In genomic region chr15:39785806-39786205, GRCh38 we compare ENCODE assay signal across 17 cellular contexts. TPM values are rescaled to one million over a fixed set of nuclear protein-coding genes. Genes with fewer than 3 reads are reported as not detected.
A peak's percentile ranks its signal among the peaks of the same experiment; 100 is the strongest.
DNase-seq lines count a peak whose midpoint lies in the region; ATAC-seq, FAIRE-seq and TF ChIP-seq lines count a peak whose summit lies in the region.
"Had no signal": no experiment of that assay in that cellular context is flagged by ENCODE, and none has a peak within 500 bp of the region (broad histone marks: within the 10 kb centered on the region; RNA-seq: fewer than 3 reads in every experiment).

No MANE protein-coding gene starts in this region.

- H3K27me3 ChIP-seq in MM.1S (replicated peaks; ENCODE audit: insufficient read depth, low read length) (no peaks in the 10 kb centered on the region), H1 (replicated peaks in 1 of 4; ENCODE audit: control insufficient read depth in 3 of 4, extremely low read depth in 1 of 4, insufficient read depth in 3 of 4, low read length in 3 of 4) (no peaks in the 10 kb centered on the region), trophoblast cell (ENCODE audit: insufficient read depth, low read length) (no peaks in the 10 kb centered on the region)
- H3K27me3 ChIP-seq: brain microvascular endothelial cell, stomach had no signal

- H3K4me3 Mint-ChIP-seq in natural killer cell: peak overlapping the region; percentile 5
- no peak overlapping the region for H3K4me3 Mint-ChIP-seq in natural killer cell treated with Interleukin-12 subunit alpha and Interleukin-12 subunit beta and Interleukin-15 and Interleukin-18, amount 100 ng/mL, for 72 hours
- peak overlapping the region; percentile 78 for H3K4me3 Mint-ChIP-seq in type B pancreatic cell
- H3K4me3 Mint-ChIP-seq: activated naive CD4-positive, alpha-beta T cell treated with anti-CD3 and anti-CD28 coated beads for 36 hours; dendritic cell treated with granulocyte-macrophage colony-stimulating factor and Interleukin-4, amounts not matched to agents 40 ng/mL and 50 ng/mL, for 4 days had no signal

- no peak overlapping the region for H2BK20ac ChIP-seq in H1 (ENCODE audit: low read length)

- H3K14ac ChIP-seq in H1 (ENCODE audit: insufficient read length): no peak overlapping the region
- H3K14ac ChIP-seq in trophoblast cell (ENCODE audit: low read length): no peak overlapping the region

- H4K91ac ChIP-seq in H1 (replicated peaks; ENCODE audit: insufficient read length, low read length): no peak overlapping the region
- H4K91ac ChIP-seq in trophoblast cell (ENCODE audit: low read depth, low read length): no peak overlapping the region

- CTCF ChIA-PET in H1 (lab: Charles Lee; ENCODE audit: partially characterized antibody): interaction anchor here (0.7 to 2.0 kb wide), 10 partner anchors 14 to 489 kb away, joined by 3 to 9 read pairs (median 3); partner anchors contain the start of gene EIF2AK4

- H3K4me2 ChIP-seq in MM.1S (ENCODE audit: low read depth, low read length) (peak overlapping the region; percentile 71), H1 (ENCODE audit: insufficient read depth in 1 of 2, low read depth in 2 of 2, low read length in 2 of 2) (peak overlapping the region; percentile 26 to 40; a peak in 2 of 4 replicates), trophoblast cell (ENCODE audit: low read length) (no peak overlapping the region)

- no peak overlapping the region for H4K8ac ChIP-seq in H1 (ENCODE audit: extremely low read depth, insufficient read depth, low read length)
- no peak overlapping the region for H4K8ac ChIP-seq in trophoblast cell (ENCODE audit: low read depth, low read length)

- no peak overlapping the region for H3K56ac ChIP-seq in H1 (replicated peaks; ENCODE audit: insufficient read length, low read depth, low read length)

- DNase-seq in natural killer cell (no peak), MM.1S (peak; percentile 48), H1 (ENCODE audit: low read depth in 1 of 2, low spot score in 2 of 2) (no peak), type B pancreatic cell (ENCODE audit: extremely low spot score, unreplicated experiment) (no peak), putamen (ENCODE audit: low spot score) (no peak), superior temporal gyrus (ENCODE audit: extremely low spot score) (no peak), trophoblast cell (no peak)
- no peak for DNase-seq in natural killer cell treated with Interleukin-12 subunit alpha and Interleukin-12 subunit beta and Interleukin-15 and Interleukin-18, amount 100 ng/mL, for 72 hours (ENCODE audit: low spot score)
- DNase-seq: activated CD4-positive, alpha-beta T cell treated with anti-CD3 and anti-CD28 coated beads, Interleukin-2, amount 50 U/mL, for 4 hours; activated naive CD4-positive, alpha-beta T cell treated with anti-CD3 and anti-CD28 coated beads for 36 hours; brain microvascular endothelial cell; left ventricle myocardium inferior; stomach had no signal

- H3K4me1 ChIP-seq in MM.1S (ENCODE audit: low read length) (peaks cover 29% of the 10 kb centered on the region), H1 (replicated peaks in 1 of 4; ENCODE audit: control insufficient read depth in 3 of 4, insufficient read depth in 4 of 4, low read length in 3 of 4) (peaks cover 2 to 29% (median 24%) of the 10 kb centered on the region in 4 experiments; a peak in 6 of 7 replicates), trophoblast cell (ENCODE audit: control insufficient read depth in 1 of 2, insufficient read depth in 2 of 2, low read length in 2 of 2) (peaks cover 3 to 8% of the 10 kb centered on the region in 2 experiments)
- H3K4me1 ChIP-seq: parathyroid adenoma had no signal

- H2BK5ac ChIP-seq in H1 (ENCODE audit: low read depth, low read length): no peak overlapping the region
- H2BK5ac ChIP-seq in trophoblast cell (ENCODE audit: low read depth, low read length, poor library complexity): no peak overlapping the region

- no peak overlapping the region for H2BK15ac ChIP-seq in H1 (ENCODE audit: low read length)

- 85% methylated on average over 6 of the region's 6 CpGs; no CpG with 5 or more reads in 1 of the 2 experiments for WGBS in H1 (ENCODE audit: extremely low coverage in 1 of 2, insufficient coverage in 1 of 2, insufficient read length in 1 of 2, insufficient replicate concordance in 2 of 2, low coverage in 1 of 2, low lambda C conversion rate in 2 of 2, missing lambda C conversion rate in 1 of 2), 2 experiments
- no CpG with 5 or more reads among the region's 6 CpGs for WGBS in trophoblast cell (ENCODE audit: extremely low coverage, insufficient coverage, insufficient read length)

- H3F3A ChIP-seq in MM.1S (ENCODE audit: insufficient read depth, low read length): peaks cover 19% of the 10 kb centered on the region

- no peak for FAIRE-seq in H1 (lab: Jason Lieb, UNC)
- FAIRE-seq: D721Med had no signal

- peak overlapping the region; percentile 40 for H3K9ac ChIP-seq in MM.1S (ENCODE audit: low read length)
- H3K9ac ChIP-seq in H1 (replicated peaks in 1 of 4; ENCODE audit: extremely low read depth in 1 of 4, low read depth in 3 of 4, low read length in 3 of 4): 0 out of 7 replicates have a peak overlapping the region, but pooled peaks of 1 of the 4 experiments have one; percentile 7
- H3K9ac ChIP-seq in trophoblast cell (ENCODE audit: low read length): no peak overlapping the region
- H3K9ac ChIP-seq: parathyroid adenoma had no signal

- H3K27me3 Mint-ChIP-seq in natural killer cell (ENCODE audit: low read depth in 2 of 2) (no peaks in the 10 kb centered on the region), type B pancreatic cell (no peaks in the 10 kb centered on the region)
- no peaks in the 10 kb centered on the region for H3K27me3 Mint-ChIP-seq in natural killer cell treated with Interleukin-12 subunit alpha and Interleukin-12 subunit beta and Interleukin-15 and Interleukin-18, amount 100 ng/mL, for 72 hours
- H3K27me3 Mint-ChIP-seq: dendritic cell treated with granulocyte-macrophage colony-stimulating factor and Interleukin-4, amounts not matched to agents 40 ng/mL and 50 ng/mL, for 4 days had no signal

- H4K12ac ChIP-seq in trophoblast cell (ENCODE audit: low read depth, low read length): no peak overlapping the region

- no peak for ATAC-seq in natural killer cell
- no peak for ATAC-seq in natural killer cell treated with Interleukin-12 subunit alpha and Interleukin-12 subunit beta and Interleukin-15 and Interleukin-18, amount 100 ng/mL, for 72 hours

- no peak overlapping the region for H2BK120ac ChIP-seq in H1 (replicated peaks; ENCODE audit: low read depth, low read length)
- H2BK120ac ChIP-seq in trophoblast cell (ENCODE audit: insufficient read depth, low read length, poor library complexity): no peak overlapping the region

- POLR2A ChIA-PET in H1 (lab: Charles Lee; ENCODE audit: partially characterized antibody): interaction anchor here (0.8 to 1.1 kb wide), 3 partner anchors 11 to 253 kb away, joined by 3 to 4 read pairs (median 4); partner anchors contain the start of gene SRP14

- H3K27ac Mint-ChIP-seq in natural killer cell (peak overlapping the region in 1 of 2 donors; percentile 2), type B pancreatic cell (no peak overlapping the region)
- H3K27ac Mint-ChIP-seq in natural killer cell treated with Interleukin-12 subunit alpha and Interleukin-12 subunit beta and Interleukin-15 and Interleukin-18, amount 100 ng/mL, for 72 hours: peak overlapping the region in 1 of 2 donors; percentile 26
- H3K27ac Mint-ChIP-seq: activated naive CD4-positive, alpha-beta T cell treated with anti-CD3 and anti-CD28 coated beads for 36 hours; dendritic cell treated with granulocyte-macrophage colony-stimulating factor and Interleukin-4, amounts not matched to agents 40 ng/mL and 50 ng/mL, for 4 days had no signal

- no peak overlapping the region for H2AK5ac ChIP-seq in H1 (ENCODE audit: low read depth, low read length)
- no peak overlapping the region for H2AK5ac ChIP-seq in trophoblast cell (ENCODE audit: low read length)

- TF ChIP-seq RAD21 in H1 (IDR thresholded peaks at IDR 0.05 in 1 of 2, conservative IDR thresholded peaks at IDR 0.05 in 1 of 2; ENCODE audit: low read depth in 2 of 2, low read length in 2 of 2): no peak

- H3K23ac ChIP-seq in H1 (ENCODE audit: insufficient read length): no peak overlapping the region
- H3K23ac ChIP-seq in trophoblast cell (ENCODE audit: low read length): no peak overlapping the region

- H3K4ac ChIP-seq in H1 (replicated peaks; ENCODE audit: insufficient read length, low read depth, low read length) (no peak overlapping the region), trophoblast cell (ENCODE audit: low read depth, low read length) (no peak overlapping the region)

- intact Hi-C loops in natural killer cell (cut with micrococcal nuclease): loop anchor here (2.0 to 10.0 kb wide), 4 partner anchors 89 to 491 kb away; partner anchors contain the start of gene SRP14

- H3K79me2 ChIP-seq in MM.1S (ENCODE audit: low read length): peaks cover 22% of the 10 kb centered on the region
- peaks cover 0 to 17% of the 10 kb centered on the region in 2 experiments; a peak in 2 of 4 replicates for H3K79me2 ChIP-seq in H1 (ENCODE audit: control insufficient read depth in 1 of 2, insufficient read depth in 2 of 2, low read length in 2 of 2)
- no peaks in the 10 kb centered on the region for H3K79me2 ChIP-seq in trophoblast cell (ENCODE audit: control insufficient read depth, insufficient read depth, low read length, poor library complexity)
- H3K79me2 ChIP-seq: parathyroid adenoma had no signal

- H3K9me3 ChIP-seq in MM.1S (replicated peaks; ENCODE audit: insufficient read depth, low read length): no peaks in the 10 kb centered on the region
- no peaks in the 10 kb centered on the region for H3K9me3 ChIP-seq in H1 (ENCODE audit: insufficient read depth in 2 of 2, low read depth in 1 of 2, low read length in 1 of 2)
- no peaks in the 10 kb centered on the region for H3K9me3 ChIP-seq in trophoblast cell (ENCODE audit: insufficient read depth, low read depth, low read length)
- H3K9me3 ChIP-seq: left ventricle myocardium inferior, stomach had no signal

- TF ChIP-seq CTCF in natural killer cell (IDR thresholded peaks at IDR 0.05): no peak
- no peak for TF ChIP-seq CTCF in MM.1S (IDR thresholded peaks at IDR 0.05; ENCODE audit: low read length)
- TF ChIP-seq CTCF in H1 (IDR thresholded peaks at IDR 0.05; ENCODE audit: control extremely low read depth in 1 of 3, insufficient read depth in 1 of 3, low read depth in 1 of 3, low read length in 3 of 3): no peak
- TF ChIP-seq CTCF in type B pancreatic cell (conservative IDR thresholded peaks at IDR 0.05): no peak

- no peaks in the 10 kb centered on the region for H3K9me2 ChIP-seq in MM.1S (replicated peaks; ENCODE audit: insufficient read depth, low read length)

- H3K79me1 ChIP-seq in H1 (ENCODE audit: low read depth, low read length): no peaks in the 10 kb centered on the region
- H3K79me1 ChIP-seq in trophoblast cell (ENCODE audit: low read length): peaks cover 2% of the 10 kb centered on the region

- no peak for TF ChIP-seq EP300 in H1 (IDR thresholded peaks at IDR 0.05; ENCODE audit: borderline replicate concordance in 1 of 2, low read depth in 2 of 2, low read length in 2 of 2)

- H4K20me1 ChIP-seq in MM.1S (ENCODE audit: insufficient read depth, low read length) (no peaks in the 10 kb centered on the region), H1 (replicated peaks in 1 of 2; ENCODE audit: control insufficient read depth in 1 of 2, insufficient read depth in 2 of 2, low read length in 2 of 2) (no peaks in the 10 kb centered on the region)

- H3K4me1 Mint-ChIP-seq in natural killer cell: peaks cover 33 to 36% of the 10 kb centered on the region in 2 donors
- H3K4me1 Mint-ChIP-seq in natural killer cell treated with Interleukin-12 subunit alpha and Interleukin-12 subunit beta and Interleukin-15 and Interleukin-18, amount 100 ng/mL, for 72 hours (ENCODE audit: low read depth in 2 of 2): peaks cover 28 to 41% of the 10 kb centered on the region in 2 donors
- peaks cover 57% of the 10 kb centered on the region for H3K4me1 Mint-ChIP-seq in type B pancreatic cell (ENCODE audit: unreplicated experiment)

- no peak overlapping the region for H3K18ac ChIP-seq in H1 (ENCODE audit: extremely low read depth, low read length)
- no peak overlapping the region for H3K18ac ChIP-seq in trophoblast cell (ENCODE audit: low read length)

- H3K36me3 ChIP-seq in MM.1S (replicated peaks; ENCODE audit: insufficient read depth, low read length) (no peaks in the 10 kb centered on the region), H1 (ENCODE audit: control insufficient read depth in 2 of 4, insufficient read depth in 4 of 4, low read length in 3 of 4) (no peaks in the 10 kb centered on the region), trophoblast cell (ENCODE audit: control insufficient read depth in 1 of 2, insufficient read depth in 2 of 2, low read length in 2 of 2) (no peaks in the 10 kb centered on the region)
- H3K36me3 ChIP-seq: brain microvascular endothelial cell, left ventricle myocardium inferior, stomach had no signal

- H3K36me3 Mint-ChIP-seq in natural killer cell (no peaks in the 10 kb centered on the region), type B pancreatic cell (no peaks in the 10 kb centered on the region)
- no peaks in the 10 kb centered on the region for H3K36me3 Mint-ChIP-seq in natural killer cell treated with Interleukin-12 subunit alpha and Interleukin-12 subunit beta and Interleukin-15 and Interleukin-18, amount 100 ng/mL, for 72 hours

- TF ChIP-seq POLR2A in H1 (IDR thresholded peaks at IDR 0.05; ENCODE audit: control extremely low read depth in 1 of 2, low read depth in 2 of 2, low read length in 2 of 2): no peak

- H3K27ac ChIP-seq in MM.1S (ENCODE audit: low read length) (peak overlapping the region; percentile 63), H1 (ENCODE audit: low read depth, low read length) (no peak overlapping the region), trophoblast cell (ENCODE audit: low read depth, low read length) (no peak overlapping the region)
- H3K27ac ChIP-seq: brain microvascular endothelial cell, left ventricle myocardium inferior, RWPE1 had no signal

- H3K9me3 Mint-ChIP-seq in natural killer cell (no peaks in the 10 kb centered on the region), type B pancreatic cell (no peaks in the 10 kb centered on the region)
- H3K9me3 Mint-ChIP-seq in natural killer cell treated with Interleukin-12 subunit alpha and Interleukin-12 subunit beta and Interleukin-15 and Interleukin-18, amount 100 ng/mL, for 72 hours: no peaks in the 10 kb centered on the region
- H3K9me3 Mint-ChIP-seq: activated naive CD4-positive, alpha-beta T cell treated with anti-CD3 and anti-CD28 coated beads for 36 hours; dendritic cell treated with granulocyte-macrophage colony-stimulating factor and Interleukin-4, amounts not matched to agents 40 ng/mL and 50 ng/mL, for 4 days had no signal

- H4K5ac ChIP-seq in H1 (ENCODE audit: insufficient read length, low read depth, low read length): no peak overlapping the region

- H3K4me3 ChIP-seq in MM.1S (ENCODE audit: low read length) (peak overlapping the region; percentile 42), H1 (ENCODE audit: extremely low read depth in 1 of 4, insufficient read depth in 2 of 4, low read depth in 3 of 4, low read length in 4 of 4) (peak overlapping the region in 1 of 4 experiments; percentile 23; a peak in 1 of 8 replicates), trophoblast cell (ENCODE audit: low read depth, low read length) (no peak overlapping the region)
- H3K4me3 ChIP-seq: left ventricle myocardium inferior, stomach had no signal

- H2BK12ac ChIP-seq in H1 (ENCODE audit: low read depth, low read length) (no peak overlapping the region), trophoblast cell (ENCODE audit: low read length) (no peak overlapping the region)

- peak overlapping the region; percentile 18; the same call in 1 of the 2 replicates for H2AFZ ChIP-seq in MM.1S (ENCODE audit: low read length)
- no peak overlapping the region for H2AFZ ChIP-seq in H1 (ENCODE audit: low read length)
- no peak overlapping the region for H2AFZ ChIP-seq in trophoblast cell (ENCODE audit: insufficient read depth, low read length, poor library complexity)
- H2AFZ ChIP-seq: parathyroid adenoma had no signal

- H3K23me2 ChIP-seq in H1 (ENCODE audit: low read depth, low read length): peaks cover 7% of the 10 kb centered on the region

RNA-seq across cellular contexts. Expression of gene FSIP1, which starts 3.2 kb away (rescaled TPM):
- 1 to 10 TPM; 1.1 to 2.3 (median 1.8) TPM for total RNA-seq in natural killer cell
- total RNA-seq in natural killer cell treated with Interleukin-12 subunit alpha and Interleukin-12 subunit beta and Interleukin-15 and Interleukin-18, amount 100 ng/mL, for 72 hours: 1 to 10 TPM in 1 of 2 donors, under 1 TPM in 1; 0.31 to 1.5 TPM
- total RNA-seq in H1 (2021; fragmentation: NEBNext Ultra II Directional; extraction: Animal tissue kit (Norgen Biotek cat#: 25700)): 0.88 and 1.3 TPM in 2 replicates
- polyA plus RNA-seq in H1 (2011; rRNA removed): 0.08 and 0.18 TPM in 2 replicates
- 0.31 TPM for polyA plus RNA-seq in H1 (2011; cell fraction: cytosol; rRNA removed)
- 0.13 TPM for polyA plus RNA-seq in H1 (2011; cell fraction: nucleus; rRNA removed)
- polyA plus RNA-seq in H1 (2012, experiment 1 of 2): 0.25 to 0.70 TPM (median 0.36 TPM) in 4 replicates
- 0.07 TPM for polyA plus RNA-seq in H1 (2012, experiment 2 of 2)
- 0.45 TPM for polyA plus RNA-seq in H1 (2013, experiment 1 of 2)
- 0.61 TPM for polyA plus RNA-seq in H1 (2013, experiment 2 of 2)
- 0.25 and 0.68 TPM in 2 replicates for polyA minus RNA-seq in H1 (2011; rRNA and poly(A)+ RNA removed)
- polyA minus RNA-seq in H1 (2011; cell fraction: cytosol; rRNA and poly(A)+ RNA removed): not detected
- polyA minus RNA-seq in H1 (2011; cell fraction: nucleus; rRNA and poly(A)+ RNA removed): 1.8 TPM
- total RNA-seq in type B pancreatic cell (ENCODE audit: low replicate concordance): 0.88 and 2.9 TPM in 2 replicates
- polyA plus RNA-seq in trophoblast cell (2013): 0.08 and 0.12 TPM in 2 replicates
